Comparison of ENCODE assay signal across 8 cellular contexts in genomic region chr1:154183045-154183968, GRCh38. TPM values are rescaled to one million over a fixed set of nuclear protein-coding genes. Genes with fewer than 3 reads are reported as not detected.
DNase-seq lines count a peak whose midpoint lies in the region; ATAC-seq and TF ChIP-seq lines count a peak whose summit lies in the region.

No MANE protein-coding gene starts in this region.

- H3K27me3 Mint-ChIP-seq in activated naive CD4-positive, alpha-beta T cell treated with anti-CD3 and anti-CD28 coated beads, Interleukin-2, amount 10 ng/mL, durations not matched to agents 7 days and 5 days, result peaks cover 17% of the 10 kb centered on the region

- peak overlapping the region; percentile 99 for H3K27ac Mint-ChIP-seq in activated naive CD4-positive, alpha-beta T cell treated with anti-CD3 and anti-CD28 coated beads, Interleukin-2, amount 10 ng/mL, durations not matched to agents 7 days and 5 days

- TF ChIP-seq CTCF in gastroesophageal sphincter (IDR thresholded peaks at IDR 0.05) (peak in 3 of 4 experiments; percentile 32 to 41 (median 38)), neutrophil (IDR thresholded peaks at IDR 0.05) (peak; percentile 65)

- no peak for TF ChIP-seq EP300 in gastroesophageal sphincter (IDR thresholded peaks at IDR 0.05)

- H3K36me3 Mint-ChIP-seq in activated naive CD4-positive, alpha-beta T cell treated with anti-CD3 and anti-CD28 coated beads, Interleukin-2, amount 10 ng/mL, durations not matched to agents 7 days and 5 days, result peaks cover 42% of the 10 kb centered on the region

- H3K4me1 Mint-ChIP-seq in activated naive CD4-positive, alpha-beta T cell treated with anti-CD3 and anti-CD28 coated beads, Interleukin-2, amount 10 ng/mL, durations not matched to agents 7 days and 5 days, result peaks cover 57% of the 10 kb centered on the region

- H3K27me3 ChIP-seq in gastroesophageal sphincter, result no peaks in the 10 kb centered on the region
- H3K27me3 ChIP-seq in neutrophil, result no peaks in the 10 kb centered on the region

- H3K9me3 Mint-ChIP-seq in activated naive CD4-positive, alpha-beta T cell treated with anti-CD3 and anti-CD28 coated beads, Interleukin-2, amount 10 ng/mL, durations not matched to agents 7 days and 5 days, result no peaks in the 10 kb centered on the region

- TF ChIP-seq POLR2A in gastroesophageal sphincter (IDR thresholded peaks at IDR 0.05), result peak; percentile 96 to 97

- DNase-seq in GM03348 (ENCODE audit: low spot score), result peak; percentile 98
- DNase-seq in HEK293T (ENCODE audit: extremely low spot score), result peak; percentile 100
- DNase-seq in NAMALWA (ENCODE audit: low spot score), result peak; percentile 98
- DNase-seq in SK-MEL-5 (ENCODE audit: low read depth, low spot score), result peak; percentile 99
- DNase-seq in activated naive CD4-positive, alpha-beta T cell treated with anti-CD3 and anti-CD28 coated beads, Interleukin-2, amount 10 ng/mL, durations not matched to agents 7 days and 5 days, result peak; percentile 97
- peak; percentile 43 to 97 (median 91) for DNase-seq in substantia nigra (lab: John Stamatoyannopoulos, UW)

- H3K4me3 ChIP-seq in gastroesophageal sphincter, result peak overlapping the region; percentile 63 to 85
- peak overlapping the region; percentile 88 to 99 for H3K4me3 ChIP-seq in neutrophil (ENCODE audit: low read depth in 1 of 2, low read length in 1 of 2)

- in situ Hi-C loops in SK-MEL-5 (cut with HindIII; ENCODE audit: low pct_unique_long_range_greater_than_20kb, low sequenced_read_pairs), result no loop called here

- H3K4me1 ChIP-seq in gastroesophageal sphincter (peaks cover 0 to 49% (median 31%) of the 10 kb centered on the region in 3 donors), neutrophil (ENCODE audit: control insufficient read depth in 1 of 2, insufficient read depth in 1 of 2, low read depth in 1 of 2, low read length in 1 of 2) (peaks cover 45 to 48% of the 10 kb centered on the region in 2 experiments)

- POLR2A ChIA-PET in HEK293T (lab: Yijun Ruan, JAX), result interaction anchor here (0.7 to 1.4 kb wide), 7 partner anchors 9 to 193 kb away, joined by 3 to 8 read pairs (median 4); partner anchors contain the start of genes RPS27 and UBAP2L

- peak overlapping the region; percentile 55 to 97 (median 90) for H3K27ac ChIP-seq in gastroesophageal sphincter
- peak overlapping the region; percentile 96 for H3K27ac ChIP-seq in neutrophil
- H3K27ac ChIP-seq in substantia nigra (ENCODE audit: low read depth, low read length, poor library complexity, severe bottlenecking), result peak overlapping the region; percentile 86

- WGBS in gastroesophageal sphincter (ENCODE audit: low coverage in 1 of 2), 2 donors, result 0 to 5% methylated on average over 10 to 12 of the region's 44 CpGs

- H3K36me3 ChIP-seq in gastroesophageal sphincter (no peaks in the 10 kb centered on the region), neutrophil (peaks cover 13% of the 10 kb centered on the region)

- CTCF ChIA-PET in HEK293T (lab: Yijun Ruan, JAX), result interaction anchor here (0.6 kb wide), 1 partner anchor 9 kb away, joined by 4 read pairs; the partner anchor contains the start of gene TPM3
- CTCF ChIA-PET in activated naive CD4-positive, alpha-beta T cell treated with anti-CD3 and anti-CD28 coated beads, Interleukin-2, amount 10 ng/mL, durations not matched to agents 7 days and 5 days (lab: Charles Lee), result no interaction called here

- no peaks in the 10 kb centered on the region for H3K9me3 ChIP-seq in gastroesophageal sphincter
- H3K9me3 ChIP-seq in neutrophil, result no peaks in the 10 kb centered on the region

- peak overlapping the region; percentile 100 for H3K4me3 Mint-ChIP-seq in activated naive CD4-positive, alpha-beta T cell treated with anti-CD3 and anti-CD28 coated beads, Interleukin-2, amount 10 ng/mL, durations not matched to agents 7 days and 5 days

- peak; percentile 97 for ATAC-seq in gastroesophageal sphincter

TF ChIP-seq in HEK293T, 16 proteins besides CTCF, POLR2A, EP300 and RAD21:
- TF ChIP-seq L3MBTL2 (conservative IDR thresholded peaks at IDR 0.05) (peak; percentile 95), TARDBP (IDR thresholded peaks at IDR 0.05) (no peak), SUZ12 (IDR thresholded peaks at IDR 0.05) (no peak), ELF4 (IDR thresholded peaks at IDR 0.05) (peak; percentile 93), CTBP1 (IDR thresholded peaks at IDR 0.05; ENCODE audit: borderline replicate concordance) (peak; percentile 56; the same call in 1 of the 2 replicates), BHLHE40 (IDR thresholded peaks at IDR 0.05; ENCODE audit: borderline replicate concordance) (no peak), PKNOX1 (IDR thresholded peaks at IDR 0.05) (peak; percentile 57; the same call in 1 of the 2 replicates), LEF1 (IDR thresholded peaks at IDR 0.05; ENCODE audit: borderline replicate concordance) (no peak; the same call in 1 of the 2 replicates), FOXK2 (IDR thresholded peaks at IDR 0.05) (no peak), ZNF384 (IDR thresholded peaks at IDR 0.05) (no peak; the same call in 1 of the 2 replicates), HDGF (IDR thresholded peaks at IDR 0.05; ENCODE audit: borderline replicate concordance) (0 out of 2 replicates have a peak, but pooled peaks have one; percentile 80)

RNA-seq across cellular contexts. Expression of gene TPM3, which starts 8.6 kb away (rescaled TPM):
- 706 and 766 TPM in 2 replicates for total RNA-seq in SK-MEL-5 (2014; rRNA removed; shearing (Covaris generic))
- 591 and 655 TPM in 2 replicates for polyA plus RNA-seq in SK-MEL-5 (2015; cell fraction: cytosol; rRNA removed)
- polyA plus RNA-seq in SK-MEL-5 (2015; cell fraction: nucleus; rRNA removed), result 236 and 245 TPM in 2 replicates
- 100 to 1,000 TPM in 3 of 4 donors, 10 to 100 TPM in 1; 95.9 to 275 (median 151) TPM for total RNA-seq in gastroesophageal sphincter

RNA-seq across cellular contexts. Expression of gene CFAP141, which starts 22.8 kb away (rescaled TPM):
- total RNA-seq in SK-MEL-5 (2014; rRNA removed; shearing (Covaris generic)), result not detected in 2 replicates
- not detected in 2 replicates for polyA plus RNA-seq in SK-MEL-5 (2015; cell fraction: cytosol; rRNA removed)
- polyA plus RNA-seq in SK-MEL-5 (2015; cell fraction: nucleus; rRNA removed), result not detected in 2 replicates
- total RNA-seq in gastroesophageal sphincter, result not detected

RNA-seq across cellular contexts. Expression of gene NUP210L, which starts 28.4 kb away (rescaled TPM):
- total RNA-seq in SK-MEL-5 (2014; rRNA removed; shearing (Covaris generic)), result not detected in 2 replicates
- 0.03 TPM in 1 of 2 replicates, not detected in the other for polyA plus RNA-seq in SK-MEL-5 (2015; cell fraction: cytosol; rRNA removed)
- 0.09 and 0.17 TPM in 2 replicates for polyA plus RNA-seq in SK-MEL-5 (2015; cell fraction: nucleus; rRNA removed)
- total RNA-seq in gastroesophageal sphincter, result not detected

RNA-seq across cellular contexts. Expression of gene UBAP2L, which starts 37.4 kb away (rescaled TPM):
- 161 and 180 TPM in 2 replicates for total RNA-seq in SK-MEL-5 (2014; rRNA removed; shearing (Covaris generic))
- 251 and 282 TPM in 2 replicates for polyA plus RNA-seq in SK-MEL-5 (2015; cell fraction: cytosol; rRNA removed)
- polyA plus RNA-seq in SK-MEL-5 (2015; cell fraction: nucleus; rRNA removed), result 497 and 591 TPM in 2 replicates
- 10 to 100 TPM; 71.6 to 79.9 (median 75.1) TPM for total RNA-seq in gastroesophageal sphincter

Comparison
In these comparisons a context has a peak if more than half of its experiments do, and no peak if none do; other contexts are left out.
1. Peak in every context shown above with its lines: DNase-seq, ATAC-seq, H3K4me3 ChIP-seq and H3K27ac ChIP-seq.